In genomic region chr3:18546632-18547031, GRCh38 we compare ENCODE assay signal across 15 cellular contexts.
"Had no signal": no experiment of that assay in that cellular context is flagged by ENCODE, and none has a peak within 500 bp of the region (broad histone marks: within the 10 kb centered on the region; RNA-seq: fewer than 3 reads in every experiment).

No MANE protein-coding gene starts in this region.

- H3K27ac Mint-ChIP-seq: activated naive CD8-positive, alpha-beta T cell treated with anti-CD3 and anti-CD28 coated beads, Interleukin-2, amount 10 ng/mL, durations not matched to agents 7 days and 5 days; memory B cell; nephron progenitor cell; stimulated activated naive CD8-positive, alpha-beta T cell treated with anti-CD3 and anti-CD28 coated beads, Interleukin-15, Interleukin-2, amounts not matched to agents 100 ng/mL and 50 ng/mL, for 24 hours had no signal

- H3K36me3 Mint-ChIP-seq: memory B cell had no signal

- H3K4me1 ChIP-seq: body of pancreas, heart right ventricle, tibial artery had no signal

- ATAC-seq: body of pancreas, heart right ventricle, left cardiac atrium, pancreas, right cardiac atrium had no signal

- H3K27me3 Mint-ChIP-seq: activated naive CD8-positive, alpha-beta T cell treated with anti-CD3 and anti-CD28 coated beads, Interleukin-2, amount 10 ng/mL, durations not matched to agents 7 days and 5 days; stimulated activated naive CD8-positive, alpha-beta T cell treated with anti-CD3 and anti-CD28 coated beads, Interleukin-15, Interleukin-2, amounts not matched to agents 100 ng/mL and 50 ng/mL, for 24 hours had no signal

- H3K27me3 ChIP-seq: body of pancreas, cardiac muscle cell, heart right ventricle, pancreas, tibial artery had no signal

- H3K4me1 Mint-ChIP-seq: memory B cell, nephron progenitor cell had no signal

- DNase-seq: activated CD4-positive, CD25-positive, alpha-beta regulatory T cell treated with anti-CD3 and anti-CD28 coated beads, Interleukin-2, amount 50 U/mL, for 72 hours; activated naive CD8-positive, alpha-beta T cell treated with anti-CD3 and anti-CD28 coated beads, Interleukin-2, amount 10 ng/mL, durations not matched to agents 7 days and 5 days; body of pancreas; heart right ventricle; islet precursor cell; left cardiac atrium; nephron progenitor cell; pancreas; right cardiac atrium; stimulated activated CD4-positive, alpha-beta T cell treated with anti-CD3 and anti-CD28 coated beads, Interleukin-4, amount 100 ng/mL, for 24 hours; tibial artery had no signal

- H3K36me3 ChIP-seq: cardiac muscle cell, heart right ventricle, pancreas, tibial artery had no signal

- H3K9me3 ChIP-seq: body of pancreas, heart right ventricle, pancreas, tibial artery had no signal

- FAIRE-seq: pancreas had no signal

- H3K4me3 ChIP-seq: body of pancreas, cardiac muscle cell, heart right ventricle, pancreas, tibial artery had no signal

- H3K9me3 Mint-ChIP-seq: memory B cell, nephron progenitor cell had no signal

- H3K4me3 Mint-ChIP-seq: activated naive CD8-positive, alpha-beta T cell treated with anti-CD3 and anti-CD28 coated beads, Interleukin-2, amount 10 ng/mL, durations not matched to agents 7 days and 5 days; memory B cell; nephron progenitor cell; stimulated activated naive CD8-positive, alpha-beta T cell treated with anti-CD3 and anti-CD28 coated beads, Interleukin-15, Interleukin-2, amounts not matched to agents 100 ng/mL and 50 ng/mL, for 24 hours had no signal

- H3K27ac ChIP-seq: body of pancreas, cardiac muscle cell, epithelial cell of prostate, heart right ventricle, pancreas, tibial artery had no signal
